Comparison of ENCODE assay signal across 8 cellular contexts in genomic region chr9:73200694-73201432, GRCh38. TPM values are rescaled to one million over a fixed set of nuclear protein-coding genes. Genes with fewer than 3 reads are reported as not detected.
DNase-seq lines count a peak whose midpoint lies in the region; ATAC-seq and TF ChIP-seq lines count a peak whose summit lies in the region.

No MANE protein-coding gene starts in this region.

- no peak overlapping the region for H3K27ac Mint-ChIP-seq in activated naive CD8-positive, alpha-beta T cell treated with anti-CD3 and anti-CD28 coated beads, Interleukin-2, amount 50 U/mL, for 24 hours
- H3K27ac Mint-ChIP-seq in activated naive CD8-positive, alpha-beta T cell treated with anti-CD3 and anti-CD28 coated beads for 36 hours, result no peak overlapping the region

- no peak overlapping the region for H3K4me3 Mint-ChIP-seq in activated naive CD8-positive, alpha-beta T cell treated with anti-CD3 and anti-CD28 coated beads, Interleukin-2, amount 50 U/mL, for 24 hours
- no peak overlapping the region for H3K4me3 Mint-ChIP-seq in activated naive CD8-positive, alpha-beta T cell treated with anti-CD3 and anti-CD28 coated beads for 36 hours

- H3K27me3 ChIP-seq in stomach, result no peaks in the 10 kb centered on the region
- H3K27me3 ChIP-seq in sigmoid colon, result no peaks in the 10 kb centered on the region

- TF ChIP-seq EP300 in stomach (IDR thresholded peaks at IDR 0.05) (no peak), sigmoid colon (IDR thresholded peaks at IDR 0.05) (no peak)

- TF ChIP-seq CTCF in fibroblast of villous mesenchyme (IDR thresholded peaks at IDR 0.05; ENCODE audit: insufficient read depth, low read depth, low read length) (peak; percentile 52), stomach (IDR thresholded peaks at IDR 0.05) (peak in 4 of 7 experiments; percentile 14 to 39 (median 36)), sigmoid colon (IDR thresholded peaks at IDR 0.05) (peak in 1 of 4 experiments; percentile 8)

- TF ChIP-seq POLR2A in stomach (IDR thresholded peaks at IDR 0.05), result no peak
- no peak for TF ChIP-seq POLR2A in sigmoid colon (IDR thresholded peaks at IDR 0.05)

- H3K4me3 ChIP-seq in fibroblast of villous mesenchyme (ENCODE audit: low read depth, low read length) (no peak overlapping the region), stomach (no peak overlapping the region), sigmoid colon (no peak overlapping the region)

- peak; percentile 46 for ATAC-seq in activated naive CD8-positive, alpha-beta T cell treated with anti-CD3 and anti-CD28 coated beads, Interleukin-2, amount 50 U/mL, for 24 hours
- ATAC-seq in SK-N-SH treated with all-trans-retinoic acid at 6 μM for 48 hours (peak; percentile 91), HG02759 (IDR thresholded peaks at IDR 0.05; ENCODE audit: unreplicated experiment) (no peak)

- intact Hi-C loops in stomach (cut with DNase I; ENCODE audit: low total_unique reads), result no loop called here
- intact Hi-C loops in sigmoid colon (cut with DNase I), result no loop called here

- no peaks in the 10 kb centered on the region for H3K4me1 Mint-ChIP-seq in activated naive CD8-positive, alpha-beta T cell treated with anti-CD3 and anti-CD28 coated beads, Interleukin-2, amount 50 U/mL, for 24 hours
- H3K4me1 Mint-ChIP-seq in activated naive CD8-positive, alpha-beta T cell treated with anti-CD3 and anti-CD28 coated beads for 36 hours, result peaks cover 2% of the 10 kb centered on the region

- H3K9me3 ChIP-seq in stomach (no peaks in the 10 kb centered on the region), sigmoid colon (no peaks in the 10 kb centered on the region)

- H3K27ac ChIP-seq in stomach (no peak overlapping the region), sigmoid colon (no peak overlapping the region)

- no peak for DNase-seq in activated naive CD8-positive, alpha-beta T cell treated with anti-CD3 and anti-CD28 coated beads, Interleukin-2, amount 50 U/mL, for 24 hours
- no peak for DNase-seq in activated naive CD8-positive, alpha-beta T cell treated with anti-CD3 and anti-CD28 coated beads for 36 hours
- DNase-seq in Kasumi-1 (lab: John Stamatoyannopoulos, UW) (peak; percentile 47 to 67), fibroblast of villous mesenchyme (ENCODE audit: low read depth) (peak; percentile 40), stomach (no peak), sigmoid colon (no peak)

- H3K4me1 ChIP-seq in stomach (no peaks in the 10 kb centered on the region), sigmoid colon (no peaks in the 10 kb centered on the region)

- no peaks in the 10 kb centered on the region for H3K36me3 ChIP-seq in stomach
- no peaks in the 10 kb centered on the region for H3K36me3 ChIP-seq in sigmoid colon

- no peaks in the 10 kb centered on the region for H3K9me3 Mint-ChIP-seq in activated naive CD8-positive, alpha-beta T cell treated with anti-CD3 and anti-CD28 coated beads, Interleukin-2, amount 50 U/mL, for 24 hours
- no peaks in the 10 kb centered on the region for H3K9me3 Mint-ChIP-seq in activated naive CD8-positive, alpha-beta T cell treated with anti-CD3 and anti-CD28 coated beads for 36 hours

- H3K36me3 Mint-ChIP-seq in activated naive CD8-positive, alpha-beta T cell treated with anti-CD3 and anti-CD28 coated beads, Interleukin-2, amount 50 U/mL, for 24 hours (ENCODE audit: low read depth), result no peaks in the 10 kb centered on the region
- no peaks in the 10 kb centered on the region for H3K36me3 Mint-ChIP-seq in activated naive CD8-positive, alpha-beta T cell treated with anti-CD3 and anti-CD28 coated beads for 36 hours

- H3K27me3 Mint-ChIP-seq in activated naive CD8-positive, alpha-beta T cell treated with anti-CD3 and anti-CD28 coated beads, Interleukin-2, amount 50 U/mL, for 24 hours, result peaks cover 10% of the 10 kb centered on the region
- peaks cover 30% of the 10 kb centered on the region for H3K27me3 Mint-ChIP-seq in activated naive CD8-positive, alpha-beta T cell treated with anti-CD3 and anti-CD28 coated beads for 36 hours

- 26 to 43% (median 31%) methylated on average over 9 of the region's 9 CpGs for WGBS in stomach, 5 donors
- WGBS in sigmoid colon, 2 donors, result 49 to 57% methylated on average over 9 of the region's 9 CpGs

TF ChIP-seq in SK-N-SH treated with all-trans-retinoic acid at 6 μM for 48 hours, 23 proteins besides CTCF, POLR2A, EP300 and RAD21:
- TF ChIP-seq TOX (CRISPR knock-in tag; IDR thresholded peaks at IDR 0.05; ENCODE audit: borderline replicate concordance) (no peak), CREB5 (CRISPR knock-in tag; IDR thresholded peaks at IDR 0.05; ENCODE audit: low read depth) (no peak), ZNF70 (CRISPR knock-in tag; IDR thresholded peaks at IDR 0.05) (no peak), ZNF565 (CRISPR knock-in tag; conservative IDR thresholded peaks at IDR 0.05; ENCODE audit: low read depth) (no peak), ZFP30 (CRISPR knock-in tag; IDR thresholded peaks at IDR 0.05) (no peak), POU6F1 (CRISPR knock-in tag; IDR thresholded peaks at IDR 0.05; ENCODE audit: borderline replicate concordance, low read depth) (no peak), GLIS3 (CRISPR knock-in tag; IDR thresholded peaks at IDR 0.05) (no peak), RARB (CRISPR knock-in tag; IDR thresholded peaks at IDR 0.05) (no peak), OSR1 (CRISPR knock-in tag; IDR thresholded peaks at IDR 0.05) (no peak), PPARA (CRISPR knock-in tag; IDR thresholded peaks at IDR 0.05; ENCODE audit: borderline replicate concordance) (no peak), PATZ1 (CRISPR knock-in tag; IDR thresholded peaks at IDR 0.05; ENCODE audit: borderline replicate concordance) (no peak)

RNA-seq across cellular contexts. Expression of gene ANXA1, which starts 49.2 kb away (rescaled TPM):
- 10 to 100 TPM; 34.3 to 35.1 TPM for total RNA-seq in activated naive CD8-positive, alpha-beta T cell treated with anti-CD3 and anti-CD28 coated beads for 36 hours
- 526 and 798 TPM in 2 replicates for total RNA-seq in fibroblast of villous mesenchyme
- total RNA-seq in stomach, result 100 to 1,000 TPM in 2 of 5 donors, 10 to 100 TPM in 3; 34.2 to 168 (median 67.4) TPM
- 1,000 to 10,000 TPM in 1 of 3 donors, 100 to 1,000 TPM in 2; 150 to 1,131 (median 155) TPM for polyA plus RNA-seq in stomach
- 100 to 1,000 TPM; 135 to 214 (median 170) TPM for total RNA-seq in sigmoid colon
- 100 to 1,000 TPM in 1 of 3 donors, 10 to 100 TPM in 2; 52.5 to 132 (median 75.2) TPM for polyA plus RNA-seq in sigmoid colon

Comparison
In these comparisons a context has a peak if more than half of its experiments do, and no peak if none do; other contexts are left out.
1. DNase-seq: peak in Kasumi-1 (2 of 2) and fibroblast of villous mesenchyme (single experiment); none in activated naive CD8-positive, alpha-beta T cell treated with anti-CD3 and anti-CD28 coated beads, Interleukin-2, amount 50 U/mL, for 24 hours (single experiment), activated naive CD8-positive, alpha-beta T cell treated with anti-CD3 and anti-CD28 coated beads for 36 hours (single experiment), stomach (single experiment) and sigmoid colon (single experiment).